In genomic region chr2:145715601-145716000, GRCh38 we compare ENCODE assay signal across 23 cellular contexts.
DNase-seq lines count a peak whose midpoint lies in the region; ATAC-seq, FAIRE-seq and TF ChIP-seq lines count a peak whose summit lies in the region.
"Had no signal": no experiment of that assay in that cellular context is flagged by ENCODE, and none has a peak within 500 bp of the region (broad histone marks: within the 10 kb centered on the region; RNA-seq: fewer than 3 reads in every experiment).

No MANE protein-coding gene starts in this region.

- H3K4me3 ChIP-seq in NB4 (ENCODE audit: low read depth, low read length): no peak overlapping the region
- H3K4me3 ChIP-seq in astrocyte (ENCODE audit: insufficient read depth, low read depth, low read length): no peak overlapping the region
- H3K4me3 ChIP-seq in skeletal muscle cell (ENCODE audit: low read depth, low read length): no peak overlapping the region
- H3K4me3 ChIP-seq: sigmoid colon, testis had no signal

- FAIRE-seq in astrocyte (lab: Jason Lieb, UNC): no peak
- FAIRE-seq: GM12891, H1 had no signal

- no peaks in the 10 kb centered on the region for H4K20me1 ChIP-seq in astrocyte (ENCODE audit: insufficient read depth, low read length)

- H3K4me3 Mint-ChIP-seq in astrocyte (ENCODE audit: unreplicated experiment) (no peak overlapping the region), T-helper 17 cell (no peak overlapping the region)
- H3K4me3 Mint-ChIP-seq: mesothelial cell of epicardium; nephron; stimulated activated effector memory CD8-positive, alpha-beta T cell treated with anti-CD3 and anti-CD28 coated beads, Interleukin-12 subunit alpha, Interleukin-12 subunit beta, amount 100 ng/mL, for 72 hours had no signal

- no peak overlapping the region for H3K27ac Mint-ChIP-seq in astrocyte (ENCODE audit: unreplicated experiment)
- no peak overlapping the region for H3K27ac Mint-ChIP-seq in T-helper 17 cell
- H3K27ac Mint-ChIP-seq: mesothelial cell of epicardium; nephron; stimulated activated effector memory CD8-positive, alpha-beta T cell treated with anti-CD3 and anti-CD28 coated beads, Interleukin-12 subunit alpha, Interleukin-12 subunit beta, amount 100 ng/mL, for 72 hours had no signal

- no peak overlapping the region for H3K4me2 ChIP-seq in astrocyte (ENCODE audit: low read length)

- H3K4me1 ChIP-seq in astrocyte (ENCODE audit: insufficient read depth, low read length): no peaks in the 10 kb centered on the region
- H3K4me1 ChIP-seq: sigmoid colon had no signal

- H3K27ac ChIP-seq in astrocyte (ENCODE audit: low read depth, low read length): no peak overlapping the region
- H3K27ac ChIP-seq: sigmoid colon, testis had no signal

- H3K27me3 Mint-ChIP-seq in astrocyte (ENCODE audit: low read depth, unreplicated experiment): no peaks in the 10 kb centered on the region
- H3K27me3 Mint-ChIP-seq in T-helper 17 cell: no peaks in the 10 kb centered on the region

- no peak overlapping the region for H3K9ac ChIP-seq in astrocyte (ENCODE audit: low read length)

- no peaks in the 10 kb centered on the region for H3K27me3 ChIP-seq in astrocyte (ENCODE audit: insufficient read depth, low read length)
- H3K27me3 ChIP-seq: sigmoid colon, testis had no signal

- peaks cover 2% of the 10 kb centered on the region for H3K36me3 Mint-ChIP-seq in astrocyte (ENCODE audit: low read depth, unreplicated experiment)
- H3K36me3 Mint-ChIP-seq in T-helper 17 cell (ENCODE audit: low read depth): no peaks in the 10 kb centered on the region
- H3K36me3 Mint-ChIP-seq: stimulated activated effector memory CD8-positive, alpha-beta T cell treated with anti-CD3 and anti-CD28 coated beads, Interleukin-12 subunit alpha, Interleukin-12 subunit beta, amount 100 ng/mL, for 72 hours had no signal

- no peak for TF ChIP-seq POLR2A in NB4 (IDR thresholded peaks at IDR 0.05; ENCODE audit: extremely low read depth, insufficient read length)

- H3K9me3 Mint-ChIP-seq in astrocyte (ENCODE audit: unreplicated experiment): peaks cover under 1% of the 10 kb centered on the region

- ATAC-seq in T-helper 17 cell (no peak), HG03469 (IDR thresholded peaks at IDR 0.05; ENCODE audit: unreplicated experiment) (no peak)
- ATAC-seq: left lobe of liver; stimulated activated effector memory CD8-positive, alpha-beta T cell treated with anti-CD3 and anti-CD28 coated beads, Interleukin-12 subunit alpha, Interleukin-12 subunit beta, amount 100 ng/mL, for 72 hours had no signal

- DNase-seq in NCI-H82 (lab: John Stamatoyannopoulos, UW) (peak; percentile 5), NCI-H82 treated with DMSO at 0.1 percent for 48 hours (lab: John Stamatoyannopoulos, UW; ENCODE audit: unreplicated experiment) (no peak), NB4 (ENCODE audit: low read depth) (peak; percentile 12), astrocyte (ENCODE audit: low read depth) (peak; percentile 16), skeletal muscle cell (ENCODE audit: low read depth) (peak; percentile 24), T-helper 17 cell (no peak), HuH-7 (ENCODE audit: low spot score) (no peak)
- DNase-seq: ACHN; activated CD4-positive, alpha-beta T cell treated with anti-CD3 and anti-CD28 coated beads for 1 hour; activated naive CD4-positive, alpha-beta T cell treated with anti-CD3 and anti-CD28 coated beads, Interleukin-2, amount 50 U/mL, for 16 hours; activated T-cell treated with anti-CD3 and anti-CD28 coated beads, Interleukin-2, amount 50 U/mL, for 48 hours; Kasumi-1; NCI-H1436; NCI-H2227 treated with DMSO at 0.1 percent for 48 hours; sigmoid colon; testis had no signal

- TF ChIP-seq CTCF in NB4 (IDR thresholded peaks at IDR 0.05; ENCODE audit: low read depth, low read length) (no peak), astrocyte (IDR thresholded peaks at IDR 0.05; ENCODE audit: insufficient read depth, low read depth, low read length) (no peak)

- H3K4me1 Mint-ChIP-seq in astrocyte (ENCODE audit: low read depth, unreplicated experiment): no peaks in the 10 kb centered on the region
- no peaks in the 10 kb centered on the region for H3K4me1 Mint-ChIP-seq in T-helper 17 cell
- H3K4me1 Mint-ChIP-seq: mesothelial cell of epicardium; nephron; stimulated activated effector memory CD8-positive, alpha-beta T cell treated with anti-CD3 and anti-CD28 coated beads, Interleukin-12 subunit alpha, Interleukin-12 subunit beta, amount 100 ng/mL, for 72 hours had no signal

- H3K36me3 ChIP-seq in astrocyte (ENCODE audit: insufficient read depth, low read length): no peaks in the 10 kb centered on the region
- H3K36me3 ChIP-seq: sigmoid colon had no signal

- no peaks in the 10 kb centered on the region for H3K79me2 ChIP-seq in astrocyte (ENCODE audit: insufficient read depth, low read length)

- no peak overlapping the region for H2AFZ ChIP-seq in astrocyte (ENCODE audit: low read depth, low read length)

- H3K9me3 ChIP-seq in astrocyte (ENCODE audit: insufficient read depth, low read depth, low read length) (no peaks in the 10 kb centered on the region), T-helper 17 cell (ENCODE audit: control insufficient read depth, low read length, poor library complexity, severe bottlenecking) (no peaks in the 10 kb centered on the region)
- H3K9me3 ChIP-seq: testis had no signal

Comparison
In these comparisons a context has a peak if more than half of its experiments do, and no peak if none do; other contexts are left out.
1. DNase-seq: peak in NCI-H82 (single experiment), NB4 (single experiment), astrocyte (single experiment) and skeletal muscle cell (single experiment); none in NCI-H82 treated with DMSO at 0.1 percent for 48 hours (single experiment), T-helper 17 cell (0 of 3) and HuH-7 (single experiment).